Comparison of ENCODE assay signal across 12 cellular contexts in the genomic region with DNA sequence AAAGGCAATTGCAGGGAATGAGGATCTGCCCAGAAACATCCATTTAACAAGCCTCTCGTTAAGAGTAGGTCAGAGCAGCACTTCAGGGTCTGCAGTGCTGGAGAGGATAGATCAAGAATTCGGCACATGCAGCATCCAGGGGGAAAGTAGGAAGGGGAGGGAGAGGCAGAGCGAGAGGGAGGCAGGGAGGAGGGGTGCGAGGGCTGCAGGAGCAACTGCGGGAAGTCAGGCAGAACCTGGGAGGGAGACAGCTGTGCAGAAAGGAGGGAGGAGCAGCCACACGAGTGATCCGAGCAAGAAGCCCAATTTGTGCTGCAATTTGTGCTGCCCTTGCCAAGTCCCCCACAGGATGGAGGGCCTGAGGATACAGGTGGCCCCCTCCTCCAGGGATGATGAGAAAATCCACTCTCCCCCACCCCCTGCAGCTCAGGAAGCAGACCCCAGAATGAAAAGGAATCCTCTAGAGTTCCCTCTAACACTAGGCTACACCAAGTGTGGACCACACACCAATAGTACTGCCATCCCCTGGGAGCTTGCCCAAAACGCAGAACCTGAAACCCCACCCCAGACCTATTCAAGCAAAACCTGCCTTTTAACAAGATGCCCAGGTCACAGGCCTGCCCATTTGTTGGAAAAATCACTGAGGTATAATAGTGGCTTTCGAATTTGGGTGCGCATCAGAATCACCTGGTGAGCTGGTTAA.
DNase-seq lines count a peak whose midpoint lies in the region; ATAC-seq lines count a peak whose summit lies in the region.
"Had no signal": no experiment of that assay in that cellular context is flagged by ENCODE, and none has a peak within 500 bp of the region (broad histone marks: within the 10 kb centered on the region; RNA-seq: fewer than 3 reads in every experiment).

No MANE protein-coding gene starts in this region.

- no peak overlapping the region for H3K4me2 ChIP-seq in mesendoderm (ENCODE audit: low read length)

- no peak overlapping the region for H2AK5ac ChIP-seq in mesendoderm (ENCODE audit: low read length)

- no peaks in the 10 kb centered on the region for H3K79me2 ChIP-seq in mesendoderm (ENCODE audit: control insufficient read depth, insufficient read depth, low read length)
- H3K79me2 ChIP-seq: parathyroid adenoma had no signal

- H3K23ac ChIP-seq in mesendoderm (ENCODE audit: low read length) = no peak overlapping the region

- no peaks in the 10 kb centered on the region for H3K27me3 ChIP-seq in NT2/D1 (ENCODE audit: insufficient read depth, insufficient read length)
- H3K27me3 ChIP-seq in mesendoderm (ENCODE audit: insufficient read depth, low read length, poor library complexity) = no peaks in the 10 kb centered on the region
- H3K27me3 ChIP-seq: breast epithelium had no signal

- no CpG with 5 or more reads among the region's 10 CpGs for WGBS in mesendoderm (ENCODE audit: extremely low coverage, insufficient coverage, low lambda C conversion rate)

- H3K27ac ChIP-seq in mesendoderm (ENCODE audit: low read depth, low read length) = no peak overlapping the region
- H3K27ac ChIP-seq: breast epithelium, parathyroid adenoma, SK-N-MC had no signal

- H3K4me1 ChIP-seq in NT2/D1 (ENCODE audit: insufficient read depth, insufficient read length) (peaks cover 9% of the 10 kb centered on the region), mesendoderm (ENCODE audit: control insufficient read depth, low read depth, low read length) (no peaks in the 10 kb centered on the region)
- H3K4me1 ChIP-seq: breast epithelium, parathyroid adenoma had no signal

- no peak overlapping the region for H4K5ac ChIP-seq in mesendoderm (ENCODE audit: low read length)

- H4K8ac ChIP-seq in mesendoderm (ENCODE audit: low read depth, low read length) = no peak overlapping the region

- H3K56ac ChIP-seq in mesendoderm (ENCODE audit: low read length) = no peak overlapping the region

- H3K9ac ChIP-seq in NT2/D1 (ENCODE audit: insufficient read length, low read depth) (peak overlapping the region; percentile 39), mesendoderm (ENCODE audit: low read length) (no peak overlapping the region)
- H3K9ac ChIP-seq: parathyroid adenoma had no signal

- peak; percentile 30 for DNase-seq in COLO668 (lab: John Stamatoyannopoulos, UW; ENCODE audit: unreplicated experiment)
- peak; percentile 71 for DNase-seq in NCI-H1694 (lab: John Stamatoyannopoulos, UW)
- DNase-seq in NT2/D1 (ENCODE audit: low read depth, low spot score) = peak; percentile 48
- DNase-seq in mesendoderm = peak; percentile 65
- DNase-seq in NOMO-1 (lab: John Stamatoyannopoulos, UW; ENCODE audit: unreplicated experiment in 2 of 2) = no peak
- DNase-seq in CD1c-positive myeloid dendritic cell (ENCODE audit: extremely low spot score) = no peak
- DNase-seq in T-helper 9 cell = no peak
- DNase-seq: effector CD8-positive, alpha-beta T cell had no signal

- H3K9me3 ChIP-seq in NT2/D1 (ENCODE audit: insufficient read depth, low read length) = no peaks in the 10 kb centered on the region
- H3K9me3 ChIP-seq: breast epithelium had no signal

- H2BK120ac ChIP-seq in mesendoderm (ENCODE audit: low read depth, low read length) = no peak overlapping the region

- H3K18ac ChIP-seq in mesendoderm (ENCODE audit: low read length) = no peak overlapping the region

- H3K36me3 ChIP-seq in NT2/D1 (ENCODE audit: insufficient read depth, insufficient read length, low read length) = no peaks in the 10 kb centered on the region
- H3K36me3 ChIP-seq in mesendoderm (ENCODE audit: control insufficient read depth, insufficient read depth, low read length) = no peaks in the 10 kb centered on the region
- H3K36me3 ChIP-seq: breast epithelium had no signal

- H2BK5ac ChIP-seq in mesendoderm (ENCODE audit: low read length) = no peak overlapping the region

- no peak overlapping the region for H3K4ac ChIP-seq in mesendoderm (ENCODE audit: low read depth, low read length)

- H2BK15ac ChIP-seq in mesendoderm (replicated peaks; ENCODE audit: low read depth) = no peak overlapping the region

- no peak for ATAC-seq in HG02642 (IDR thresholded peaks at IDR 0.05; ENCODE audit: poor library complexity, unreplicated experiment)

- H3K79me1 ChIP-seq in mesendoderm (ENCODE audit: low read length) = no peaks in the 10 kb centered on the region

- H3K4me3 ChIP-seq in NT2/D1 (ENCODE audit: insufficient read length, low read depth) = no peak overlapping the region
- H3K4me3 ChIP-seq in mesendoderm (ENCODE audit: low read length) = no peak overlapping the region
- H3K4me3 ChIP-seq: breast epithelium, SK-N-MC had no signal

Comparison
In these comparisons a context has a peak if more than half of its experiments do, and no peak if none do; other contexts are left out.
1. DNase-seq: peak in COLO668 (single experiment), NCI-H1694 (single experiment), NT2/D1 (single experiment) and mesendoderm (single experiment); none in NOMO-1 (0 of 2), CD1c-positive myeloid dendritic cell (single experiment) and T-helper 9 cell (single experiment).